Comparison of ENCODE assay signal across 25 cellular contexts in the genomic region with DNA sequence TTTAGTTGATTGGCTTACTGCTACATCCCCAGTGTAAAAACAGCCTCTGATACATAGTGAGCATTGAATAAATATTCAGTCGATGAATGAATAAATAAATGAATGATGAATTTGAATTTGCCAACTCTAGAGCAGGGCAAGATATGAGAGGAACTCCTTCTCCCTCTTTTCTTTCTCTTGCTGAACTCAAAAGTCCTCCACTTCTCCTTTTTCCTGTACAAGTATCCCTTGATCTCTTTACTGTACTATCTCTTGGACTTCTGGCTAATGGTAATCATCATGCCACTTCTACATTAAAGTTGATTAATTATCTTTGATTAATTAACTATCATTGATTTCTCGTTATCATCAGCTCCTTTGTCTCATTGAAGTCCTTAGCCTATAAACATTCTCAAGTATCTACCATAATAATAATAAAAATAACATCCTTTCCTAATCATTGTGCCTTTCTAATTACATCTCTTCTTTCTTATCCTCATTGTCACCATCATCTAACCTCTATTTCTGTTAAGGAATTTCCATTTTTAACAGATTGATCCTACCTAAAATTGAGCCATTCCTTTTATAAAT. TPM values are rescaled to one million over a fixed set of nuclear protein-coding genes. Genes with fewer than 3 reads are reported as not detected.
A peak's percentile ranks its signal among the peaks of the same experiment; 100 is the strongest.
DNase-seq lines count a peak whose midpoint lies in the region; ATAC-seq and TF ChIP-seq lines count a peak whose summit lies in the region.
"Had no signal": no experiment of that assay in that cellular context is flagged by ENCODE, and none has a peak within 500 bp of the region (broad histone marks: within the 10 kb centered on the region; RNA-seq: fewer than 3 reads in every experiment).

No MANE protein-coding gene starts in this region.

- H3K4me1 ChIP-seq in SJSA1 (replicated peaks) (peaks cover 77% of the 10 kb centered on the region), muscle layer of colon (ENCODE audit: insufficient read depth, low read length) (peaks cover 75% of the 10 kb centered on the region), subcutaneous abdominal adipose tissue (ENCODE audit: control insufficient read depth in 5 of 5, insufficient read depth in 5 of 5, low read length in 5 of 5) (peaks cover 4 to 73% (median 67%) of the 10 kb centered on the region in 5 donors), A673 (ENCODE audit: insufficient read depth, low read length, poor library complexity, severe bottlenecking) (peaks cover 31% of the 10 kb centered on the region), GM23338 (ENCODE audit: insufficient read depth) (no peaks in the 10 kb centered on the region)

- H3K27me3 Mint-ChIP-seq in GM23338 (ENCODE audit: insufficient read depth, low read depth, poor library complexity), result peaks cover 1% of the 10 kb centered on the region

- no TSS peak for BruUV-seq in A673 (replicated peaks; lab: Mats Ljungman, UMichigan)

- no peaks in the 10 kb centered on the region for H4K20me1 ChIP-seq in GM23338 (replicated peaks; ENCODE audit: insufficient read depth)

- peaks cover 26% of the 10 kb centered on the region for H3K36me3 ChIP-seq in SJSA1
- no peaks in the 10 kb centered on the region for H3K36me3 ChIP-seq in muscle layer of colon (ENCODE audit: insufficient read depth, low read length)
- peaks cover 0 to 5% (median 0%) of the 10 kb centered on the region in 5 donors for H3K36me3 ChIP-seq in subcutaneous abdominal adipose tissue (ENCODE audit: control insufficient read depth in 5 of 5, insufficient read depth in 5 of 5, low read length in 5 of 5)
- no peaks in the 10 kb centered on the region for H3K36me3 ChIP-seq in A673 (ENCODE audit: insufficient read depth, low read length, poor library complexity, severe bottlenecking)
- H3K36me3 ChIP-seq in GM23338 (ENCODE audit: insufficient read depth), result no peaks in the 10 kb centered on the region
- H3K36me3 ChIP-seq: ovary had no signal

- H3K4me3 ChIP-seq in SJSA1 (no peak overlapping the region), muscle layer of colon (ENCODE audit: low read depth in 1 of 2, low read length in 2 of 2) (peak overlapping the region in 1 of 2 donors; percentile 23), subcutaneous abdominal adipose tissue (ENCODE audit: low read depth in 1 of 5, low read length in 5 of 5) (no peak overlapping the region), A673 (ENCODE audit: low read depth, low read length, poor library complexity, severe bottlenecking) (no peak overlapping the region), GM23338 (no peak overlapping the region)
- H3K4me3 ChIP-seq: lung, skin epidermis had no signal

- CTCF ChIA-PET in A673 (lab: Charles Lee), result no interaction called here

- no peaks in the 10 kb centered on the region; the same call in 2 of the 3 replicates for H3K9me3 Mint-ChIP-seq in GM23338
- H3K9me3 Mint-ChIP-seq: T-helper 1 cell treated with Interleukin-12 subunit alpha and Interleukin-12 subunit beta and Interleukin-4 antibody, amounts not matched to agents 30 μg/mL and 1 μg/mL, for 36 hours had no signal

- POLR2A ChIA-PET in A673 (lab: Charles Lee; ENCODE audit: low non-redundant PET), result no interaction called here

- H3K79me2 ChIP-seq in GM23338 (replicated peaks; ENCODE audit: insufficient read depth), result no peaks in the 10 kb centered on the region

- ATAC-seq in HG03442 (IDR thresholded peaks at IDR 0.05; ENCODE audit: unreplicated experiment) (no peak), GM23338 (no peak)

- no peaks in the 10 kb centered on the region for H3F3A ChIP-seq in GM23338 (replicated peaks; ENCODE audit: low read depth)

- H3K4me2 ChIP-seq in GM23338, result no peak overlapping the region

- no peaks in the 10 kb centered on the region for H3K9me2 ChIP-seq in GM23338 (ENCODE audit: insufficient read depth)

- H3K4me1 Mint-ChIP-seq in GM23338, result peaks cover 7% of the 10 kb centered on the region

- H3K27ac Mint-ChIP-seq in GM23338, result no peak overlapping the region
- H3K27ac Mint-ChIP-seq: T-helper 1 cell treated with Interleukin-12 subunit alpha and Interleukin-12 subunit beta and Interleukin-4 antibody, amounts not matched to agents 30 μg/mL and 1 μg/mL, for 36 hours had no signal

- H3K9ac ChIP-seq in muscle layer of colon (ENCODE audit: low read length) (no peak overlapping the region), subcutaneous abdominal adipose tissue (ENCODE audit: low read length in 5 of 5) (no peak overlapping the region)

- no peaks in the 10 kb centered on the region for H3K36me3 Mint-ChIP-seq in GM23338 (ENCODE audit: low read depth)

- intact Hi-C loops in A673 (cut with micrococcal nuclease; ENCODE audit: unreplicated experiment), result loop anchor here (10.0 kb wide), 1 partner anchor 546 kb away; no protein-coding TSS in a partner anchor

- no peak overlapping the region for H3K4me3 Mint-ChIP-seq in GM23338
- H3K4me3 Mint-ChIP-seq: T-helper 1 cell treated with Interleukin-12 subunit alpha and Interleukin-12 subunit beta and Interleukin-4 antibody, amounts not matched to agents 30 μg/mL and 1 μg/mL, for 36 hours had no signal

- H3K27me3 ChIP-seq in SJSA1 (replicated peaks) (no peaks in the 10 kb centered on the region), muscle layer of colon (ENCODE audit: control insufficient read depth in 1 of 2, insufficient read depth in 2 of 2, low read length in 2 of 2) (no peaks in the 10 kb centered on the region), subcutaneous abdominal adipose tissue (ENCODE audit: control insufficient read depth in 5 of 5, insufficient read depth in 4 of 5, low read length in 5 of 5) (no peaks in the 10 kb centered on the region), A673 (replicated peaks; ENCODE audit: insufficient read depth, low read depth, low read length, poor library complexity) (no peaks in the 10 kb centered on the region), GM23338 (ENCODE audit: insufficient read depth) (no peaks in the 10 kb centered on the region)
- H3K27me3 ChIP-seq: ovary had no signal

- H3K27ac ChIP-seq in SJSA1 (peak overlapping the region; percentile 82), muscle layer of colon (ENCODE audit: low read depth, low read length) (peak overlapping the region; percentile 67), subcutaneous abdominal adipose tissue (ENCODE audit: low read depth, low read length) (peak overlapping the region; percentile 39), A673 (ENCODE audit: low read depth, low read length, poor library complexity, severe bottlenecking) (no peak overlapping the region), GM23338 (ENCODE audit: low read depth) (no peak overlapping the region)
- H3K27ac ChIP-seq: HL-60, VCaP had no signal

- TF ChIP-seq CTCF in A673 (conservative IDR thresholded peaks at IDR 0.05; ENCODE audit: low read depth, low read length) (no peak), GM23338 (conservative IDR thresholded peaks at IDR 0.05; ENCODE audit: low read depth in 2 of 2) (no peak)

- DNase-seq in SIG-M5 treated with dmso at 0.1 percent for 504 hours (lab: John Stamatoyannopoulos, UW; ENCODE audit: unreplicated experiment) (peak; percentile 4), SIG-M5 (lab: John Stamatoyannopoulos, UW) (no peak), SJSA1 (ENCODE audit: low read depth in 1 of 2, low spot score in 2 of 2) (no peak), A673 (ENCODE audit: low spot score) (no peak), GM23338 (ENCODE audit: low spot score) (no peak)
- DNase-seq: activated CD8-positive, alpha-beta memory T cell treated with anti-CD3 and anti-CD28 coated beads, Interleukin-2, amount 50 U/mL, for 48 hours; activated gamma-delta T cell; cortex of kidney; hippocampal formation; NCI-H1436 treated with DMSO at 0.1 percent for 48 hours; NCI-H2171; NCI-H526; ovary; Right ventricle myocardium superior; stimulated activated naive CD4-positive, alpha-beta T cell treated with Interleukin-2 at 50 U/mL for 16 hours had no signal

- H3K9me3 ChIP-seq in SJSA1 (replicated peaks) (no peaks in the 10 kb centered on the region), muscle layer of colon (ENCODE audit: low read length) (no peaks in the 10 kb centered on the region), subcutaneous abdominal adipose tissue (ENCODE audit: control insufficient read depth in 5 of 5, low read length in 5 of 5) (no peaks in the 10 kb centered on the region), A673 (ENCODE audit: low read depth, low read length, poor library complexity, severe bottlenecking) (no peaks in the 10 kb centered on the region)
- H3K9me3 ChIP-seq: ovary had no signal

- H2AFZ ChIP-seq in GM23338, result no peak overlapping the region

TF ChIP-seq in GM23338, 12 proteins besides CTCF, POLR2A, EP300 and RAD21:
- no peak for TF ChIP-seq NANOG (IDR thresholded peaks at IDR 0.05; ENCODE audit: borderline replicate concordance)
- no peak for TF ChIP-seq EZH2phosphoT487 (IDR thresholded peaks at IDR 0.05; ENCODE audit: unreplicated experiment)
- TF ChIP-seq CREB1 (CRISPR knock-in tag; IDR thresholded peaks at IDR 0.05; ENCODE audit: low read depth), result no peak
- no peak for TF ChIP-seq ZNF331 (CRISPR knock-in tag; IDR thresholded peaks at IDR 0.05; ENCODE audit: low read depth)

RNA-seq across cellular contexts. Expression of a gene that starts 10.6 kb away (rescaled TPM):
- total RNA-seq in SJSA1 (2014; rRNA removed; shearing (Covaris generic)), result 46.6 and 64.8 TPM in 2 replicates
- 0.15 TPM in 1 of 2 replicates, not detected in the other for total RNA-seq in A673 (2021)
- 0.17 and 0.23 TPM in 2 replicates for total RNA-seq in GM23338 (2014; rRNA removed; shearing (Covaris generic))
- polyA plus RNA-seq in GM23338 (2016; fragmentation: Nextera tagmentation; extraction: Ambion mirVana), result 0.45 and 0.47 TPM in 2 replicates
- total RNA-seq: MCF 10A, OCI-LY7 had no signal

RNA-seq across cellular contexts. Expression of a gene that starts 48.5 kb away (rescaled TPM):
- 18.3 and 31.2 TPM in 2 replicates for total RNA-seq in SJSA1 (2014; rRNA removed; shearing (Covaris generic))
- 12.1 and 16.1 TPM in 2 replicates for total RNA-seq in A673 (2021)
- 17.8 and 32.0 TPM in 2 replicates for total RNA-seq in GM23338 (2014; rRNA removed; shearing (Covaris generic))
- polyA plus RNA-seq in GM23338 (2016; fragmentation: Nextera tagmentation; extraction: Ambion mirVana), result 20.7 and 26.2 TPM in 2 replicates

Comparison
In these comparisons a context has a peak if more than half of its experiments do, and no peak if none do; other contexts are left out.
1. H3K27ac ChIP-seq: peak in SJSA1 (single experiment), muscle layer of colon (single experiment) and subcutaneous abdominal adipose tissue (single experiment); none in A673 (single experiment) and GM23338 (single experiment).
2. RNA of a gene that starts 10.6 kb away (total RNA-seq): 46.6 to 64.8 TPM in SJSA1; 0.17 to 0.23 TPM in GM23338 and 0.15 TPM in A673; every median in the first group is over 10 times any median in the second.